In the genomic region with DNA sequence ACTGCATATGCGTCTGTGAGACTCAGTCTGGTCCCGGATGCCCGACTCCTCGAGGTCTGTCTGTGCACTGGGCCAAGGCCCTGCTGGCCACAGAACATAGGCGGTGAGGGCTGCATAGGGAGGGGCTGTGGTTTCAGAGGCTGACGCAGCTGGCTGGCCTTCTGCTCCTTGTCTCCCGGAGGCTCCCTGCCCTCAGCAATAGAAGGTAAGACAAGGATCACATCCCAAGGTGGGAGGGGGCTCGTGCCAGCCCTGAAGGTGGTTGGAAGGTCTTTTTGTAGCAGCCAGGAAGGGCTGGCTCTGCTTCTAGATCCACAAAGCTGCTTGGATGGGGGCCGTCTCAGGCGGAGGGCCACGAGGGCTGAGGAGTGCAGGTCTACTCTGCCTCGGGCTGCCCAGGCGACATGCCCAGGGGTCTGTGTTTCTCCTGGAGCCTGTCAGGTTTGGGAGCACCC, we compare ENCODE assay signal across 11 cellular contexts.
DNase-seq lines count a peak whose midpoint lies in the region; ATAC-seq, FAIRE-seq and TF ChIP-seq lines count a peak whose summit lies in the region.
"Had no signal": no experiment of that assay in that cellular context is flagged by ENCODE, and none has a peak within 500 bp of the region (broad histone marks: within the 10 kb centered on the region; RNA-seq: fewer than 3 reads in every experiment).

No MANE protein-coding gene starts in this region.

- FAIRE-seq in HepG2 (lab: Jason Lieb, UNC), result no peak

- CTCF ChIA-PET in HepG2 (lab: Yijun Ruan, JAX; ENCODE audit: low intra/inter-chr PET ratio, low total read pairs), result no interaction called here

- in situ Hi-C loops in astrocyte of the spinal cord (cut with HindIII; ENCODE audit: low sequenced_read_pairs) (no loop called here), HepG2 (cut with HindIII; ENCODE audit: extremely low pct_ligation_motif_present, low pct_unique_long_range_greater_than_20kb) (no loop called here), HAP-1 (cut with MboI; ENCODE audit: low sequenced_read_pairs) (no loop called here)

- no peaks in the 10 kb centered on the region for H3K79me2 ChIP-seq in HepG2 (ENCODE audit: insufficient read depth, low read length)

- WGBS in HepG2 (ENCODE audit: low lambda C conversion rate), result 26% methylated on average over 10 of the region's 13 CpGs

- H3K27ac ChIP-seq in HepG2 (ENCODE audit: extremely low read length, insufficient read depth, low read length), result no peak overlapping the region

- H3K4me3 ChIP-seq in astrocyte of the spinal cord (ENCODE audit: low read depth, low read length) (no peak overlapping the region), HepG2 (replicated peaks in 1 of 3; ENCODE audit: insufficient read depth in 1 of 3, low read depth in 2 of 3, low read length in 3 of 3) (no peak overlapping the region; a peak in 1 of 6 replicates), HAP-1 (no peak overlapping the region)

- no peak overlapping the region for H2AFZ ChIP-seq in HepG2 (ENCODE audit: low read length)

- DNase-seq in A172 (ENCODE audit: low spot score) (peak; percentile 88), HT-29 (ENCODE audit: low spot score) (peak; percentile 10), astrocyte of the spinal cord (ENCODE audit: low read depth, low spot score) (peak; percentile 70), HepG2 (ENCODE audit: low spot score) (no peak), NCI-H2171 treated with DMSO at 0.1 percent for 48 hours (lab: John Stamatoyannopoulos, UW) (no peak), KG1 (lab: John Stamatoyannopoulos, UW) (no peak), HAP-1 (ENCODE audit: low spot score in 2 of 2) (no peak)
- DNase-seq: CD4-positive, alpha-beta T cell; NCI-H2081 had no signal

- TF ChIP-seq EP300 in HepG2 (IDR thresholded peaks at IDR 0.05; ENCODE audit: low read depth in 2 of 2, low read length in 2 of 2) (no peak), HepG2 (CRISPR knock-in tag; IDR thresholded peaks at IDR 0.05; ENCODE audit: borderline replicate concordance) (no peak)

- H3K4me1 ChIP-seq in HepG2 (ENCODE audit: insufficient read depth, low read length) (no peaks in the 10 kb centered on the region), HAP-1 (peaks cover 12% of the 10 kb centered on the region)

- H3K27me3 ChIP-seq in HepG2 (ENCODE audit: control insufficient read depth in 1 of 2, insufficient read depth in 2 of 2, low read length in 2 of 2), result peaks cover 1 to 34% of the 10 kb centered on the region in 2 experiments; a peak in 2 of 5 replicates
- H3K27me3 ChIP-seq in HAP-1 (ENCODE audit: low read depth), result no peaks in the 10 kb centered on the region

- H3K4me2 ChIP-seq in HepG2 (ENCODE audit: low read depth, low read length), result no peak overlapping the region

- no peak for TF ChIP-seq RAD21 in HepG2 (CRISPR knock-in tag; IDR thresholded peaks at IDR 0.05)

- no peaks in the 10 kb centered on the region for H4K20me1 ChIP-seq in HepG2 (ENCODE audit: insufficient read depth, low read length)

- intact Hi-C loops in HepG2 (cut with micrococcal nuclease; ENCODE audit: unreplicated experiment), result no loop called here

- TF ChIP-seq CTCF in astrocyte of the spinal cord (IDR thresholded peaks at IDR 0.05; ENCODE audit: low read depth, low read length) (no peak), HepG2 (CRISPR knock-in tag; IDR thresholded peaks at IDR 0.05) (no peak)

- POLR2A ChIA-PET in HepG2 (lab: Yijun Ruan, JAX), result no interaction called here

- H3K9me3 ChIP-seq in HepG2 (ENCODE audit: low read length), result no peaks in the 10 kb centered on the region
- H3K9me3 ChIP-seq in HAP-1, result no peaks in the 10 kb centered on the region

- H3K36me3 ChIP-seq in HepG2 (replicated peaks in 1 of 2; ENCODE audit: control insufficient read depth in 1 of 2, insufficient read depth in 2 of 2, low read length in 2 of 2) (no peaks in the 10 kb centered on the region), HAP-1 (replicated peaks) (no peaks in the 10 kb centered on the region)

- no TSS peak for BruUV-seq in HepG2 (replicated peaks; lab: Mats Ljungman, UMichigan)

- peak; percentile 91 for ATAC-seq in HepG2
- no peak for ATAC-seq in GM21528 (IDR thresholded peaks at IDR 0.05; ENCODE audit: low FRiP score, unreplicated experiment)
- ATAC-seq: HCT116 had no signal

- H3K9ac ChIP-seq in HepG2 (ENCODE audit: insufficient read depth, low read depth, low read length), result no peak overlapping the region

- TF ChIP-seq POLR2A in HepG2 (IDR thresholded peaks at IDR 0.05; ENCODE audit: insufficient read depth in 1 of 2, low read depth in 2 of 2, low read length in 2 of 2), result no peak

TF ChIP-seq in HepG2, 621 proteins besides CTCF, POLR2A, EP300 and RAD21 (continues in another document):
- TF ChIP-seq NRL (CRISPR knock-in tag; IDR thresholded peaks at IDR 0.05; ENCODE audit: borderline replicate concordance), result 0 out of 2 replicates have a peak, but pooled peaks have one; percentile 32
- TF ChIP-seq ZNF776 (CRISPR knock-in tag; IDR thresholded peaks at IDR 0.05), result no peak
- no peak for TF ChIP-seq PRDM10 (CRISPR knock-in tag; IDR thresholded peaks at IDR 0.05; ENCODE audit: low read depth)
- no peak for TF ChIP-seq ATAD3A (CRISPR knock-in tag; IDR thresholded peaks at IDR 0.05)
- TF ChIP-seq ZFX (CRISPR knock-in tag; IDR thresholded peaks at IDR 0.05; ENCODE audit: low read depth), result peak; percentile 27; the same call in 1 of the 2 replicates
- no peak for TF ChIP-seq ESRRA (CRISPR knock-in tag; IDR thresholded peaks at IDR 0.05; ENCODE audit: low read depth)
- no peak for TF ChIP-seq NR2F1 (CRISPR knock-in tag; IDR thresholded peaks at IDR 0.05)
- no peak for TF ChIP-seq SP1 (IDR thresholded peaks at IDR 0.05)
- TF ChIP-seq SP1 (CRISPR knock-in tag; IDR thresholded peaks at IDR 0.05), result no peak
- no peak for TF ChIP-seq IKZF4 (CRISPR knock-in tag; IDR thresholded peaks at IDR 0.05; ENCODE audit: borderline replicate concordance, low read depth, not compliant biosample characterization)
- TF ChIP-seq YY1 (IDR thresholded peaks at IDR 0.05; ENCODE audit: insufficient read depth, insufficient replicate concordance, low read depth, low read length), result no peak
- TF ChIP-seq ZFY (CRISPR knock-in tag; IDR thresholded peaks at IDR 0.05), result 0 out of 2 replicates have a peak, but pooled peaks have one; percentile 16
- no peak for TF ChIP-seq CEBPG (CRISPR knock-in tag; IDR thresholded peaks at IDR 0.05)
- no peak for TF ChIP-seq NFE2 (CRISPR knock-in tag; IDR thresholded peaks at IDR 0.05)
- no peak; the same call in 1 of the 2 replicates for TF ChIP-seq ZNF768 (CRISPR knock-in tag; IDR thresholded peaks at IDR 0.05)
- TF ChIP-seq CREB1 (IDR thresholded peaks at IDR 0.05), result no peak
- TF ChIP-seq CREB1 (CRISPR knock-in tag; IDR thresholded peaks at IDR 0.05), result no peak
- TF ChIP-seq, protein P1, sequence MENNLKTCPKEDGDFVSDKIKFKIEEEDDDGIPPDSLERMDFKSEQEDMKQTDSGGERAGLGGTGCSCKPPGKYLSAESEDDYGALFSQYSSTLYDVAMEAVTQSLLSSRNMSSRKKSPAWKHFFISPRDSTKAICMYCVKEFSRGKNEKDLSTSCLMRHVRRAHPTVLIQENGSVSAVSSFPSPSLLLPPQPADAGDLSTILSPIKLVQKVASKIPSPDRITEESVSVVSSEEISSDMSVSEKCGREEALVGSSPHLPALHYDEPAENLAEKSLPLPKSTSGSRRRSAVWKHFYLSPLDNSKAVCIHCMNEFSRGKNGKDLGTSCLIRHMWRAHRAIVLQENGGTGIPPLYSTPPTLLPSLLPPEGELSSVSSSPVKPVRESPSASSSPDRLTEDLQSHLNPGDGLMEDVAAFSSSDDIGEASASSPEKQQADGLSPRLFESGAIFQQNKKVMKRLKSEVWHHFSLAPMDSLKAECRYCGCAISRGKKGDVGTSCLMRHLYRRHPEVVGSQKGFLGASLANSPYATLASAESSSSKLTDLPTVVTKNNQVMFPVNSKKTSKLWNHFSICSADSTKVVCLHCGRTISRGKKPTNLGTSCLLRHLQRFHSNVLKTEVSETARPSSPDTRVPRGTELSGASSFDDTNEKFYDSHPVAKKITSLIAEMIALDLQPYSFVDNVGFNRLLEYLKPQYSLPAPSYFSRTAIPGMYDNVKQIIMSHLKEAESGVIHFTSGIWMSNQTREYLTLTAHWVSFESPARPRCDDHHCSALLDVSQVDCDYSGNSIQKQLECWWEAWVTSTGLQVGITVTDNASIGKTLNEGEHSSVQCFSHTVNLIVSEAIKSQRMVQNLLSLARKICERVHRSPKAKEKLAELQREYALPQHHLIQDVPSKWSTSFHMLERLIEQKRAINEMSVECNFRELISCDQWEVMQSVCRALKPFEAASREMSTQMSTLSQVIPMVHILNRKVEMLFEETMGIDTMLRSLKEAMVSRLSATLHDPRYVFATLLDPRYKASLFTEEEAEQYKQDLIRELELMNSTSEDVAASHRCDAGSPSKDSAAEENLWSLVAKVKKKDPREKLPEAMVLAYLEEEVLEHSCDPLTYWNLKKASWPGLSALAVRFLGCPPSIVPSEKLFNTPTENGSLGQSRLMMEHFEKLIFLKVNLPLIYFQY (CRISPR knock-in tag; IDR thresholded peaks at IDR 0.05; ENCODE audit: borderline replicate concordance), result no peak
- no peak for TF ChIP-seq IKZF1 (IDR thresholded peaks at IDR 0.05)

Comparison
In these comparisons a context has a peak if more than half of its experiments do, and no peak if none do; other contexts are left out.
1. DNase-seq: peak in A172 (single experiment), HT-29 (single experiment) and astrocyte of the spinal cord (single experiment); none in HepG2 (single experiment), NCI-H2171 treated with DMSO at 0.1 percent for 48 hours (single experiment), KG1 (single experiment) and HAP-1 (0 of 2).